Comparison of ENCODE assay signal across 21 cellular contexts in genomic region chr19:43506629-43507028, GRCh38. TPM values are rescaled to one million over a fixed set of nuclear protein-coding genes. Genes with fewer than 3 reads are reported as not detected.
A peak's percentile ranks its signal among the peaks of the same experiment; 100 is the strongest.
DNase-seq lines count a peak whose midpoint lies in the region; ATAC-seq lines count a peak whose summit lies in the region.
"Had no signal": no experiment of that assay in that cellular context is flagged by ENCODE, and none has a peak within 500 bp of the region (broad histone marks: within the 10 kb centered on the region; RNA-seq: fewer than 3 reads in every experiment).

No MANE protein-coding gene starts in this region.

- peak overlapping the region; percentile 36 for H3K27ac Mint-ChIP-seq in T-helper 2 cell treated with Interferon-gamma antibody and Interleukin-4, amounts not matched to agents 5 μg/mL and 100 μg/mL, for 36 hours
- peak overlapping the region; percentile 67 for H3K27ac Mint-ChIP-seq in T-helper 17 cell
- H3K27ac Mint-ChIP-seq: H9, HFFc6 had no signal

- no peaks in the 10 kb centered on the region for H3K9me3 ChIP-seq in T-helper 17 cell (ENCODE audit: control insufficient read depth, low read length, poor library complexity, severe bottlenecking)
- H3K9me3 ChIP-seq: Caco-2 had no signal

- no peaks in the 10 kb centered on the region for H3K9me3 Mint-ChIP-seq in T-helper 2 cell treated with Interferon-gamma antibody and Interleukin-4, amounts not matched to agents 5 μg/mL and 100 μg/mL, for 36 hours
- H3K9me3 Mint-ChIP-seq: H9, HFFc6 had no signal

- H3K4me3 Mint-ChIP-seq in T-helper 2 cell treated with Interferon-gamma antibody and Interleukin-4, amounts not matched to agents 5 μg/mL and 100 μg/mL, for 36 hours = no peak overlapping the region
- no peak overlapping the region for H3K4me3 Mint-ChIP-seq in T-helper 17 cell
- H3K4me3 Mint-ChIP-seq: HFFc6 had no signal

- no peak for DNase-seq in T-helper 2 cell treated with Interferon-gamma antibody and Interleukin-4, amounts not matched to agents 5 μg/mL and 100 μg/mL, for 36 hours (ENCODE audit: low spot score)
- DNase-seq in T-helper 2 cell (no peak), T-helper 17 cell (no peak), head of caudate nucleus (peak in 41 of 42 donors; percentile 33 to 92 (median 68)), putamen (ENCODE audit: low spot score) (peak; percentile 76), NAMALWA (ENCODE audit: low spot score) (no peak), NCI-H82 (lab: John Stamatoyannopoulos, UW) (no peak)
- DNase-seq: Caco-2, GM23248, H9, HFFc6, KBM-7, NCI-H1694, NCI-H2029 treated with DMSO at 0.1 percent for 48 hours, NCI-H446 treated with DMSO at 0.1 percent for 48 hours, NCI-H526 treated with DMSO at 0.1 percent for 48 hours, RPMI8226, SHP77 had no signal

- H3K36me3 Mint-ChIP-seq in T-helper 2 cell treated with Interferon-gamma antibody and Interleukin-4, amounts not matched to agents 5 μg/mL and 100 μg/mL, for 36 hours (ENCODE audit: low read depth) = peaks cover 36% of the 10 kb centered on the region
- H3K36me3 Mint-ChIP-seq in T-helper 17 cell (ENCODE audit: low read depth) = peaks cover 8% of the 10 kb centered on the region

- peaks cover 25% of the 10 kb centered on the region for H3K4me1 Mint-ChIP-seq in T-helper 2 cell treated with Interferon-gamma antibody and Interleukin-4, amounts not matched to agents 5 μg/mL and 100 μg/mL, for 36 hours (ENCODE audit: low read depth)
- peaks cover 23% of the 10 kb centered on the region for H3K4me1 Mint-ChIP-seq in T-helper 17 cell

- intact Hi-C loops in head of caudate nucleus (cut with DNase I) = no loop called here

- ATAC-seq in T-helper 17 cell = no peak
- ATAC-seq in HG03469 (IDR thresholded peaks at IDR 0.05; ENCODE audit: unreplicated experiment) = no peak

- no peaks in the 10 kb centered on the region for H3K27me3 Mint-ChIP-seq in T-helper 2 cell treated with Interferon-gamma antibody and Interleukin-4, amounts not matched to agents 5 μg/mL and 100 μg/mL, for 36 hours (ENCODE audit: low read depth)
- H3K27me3 Mint-ChIP-seq in T-helper 17 cell = no peaks in the 10 kb centered on the region
- H3K27me3 Mint-ChIP-seq: B cell had no signal

RNA-seq across cellular contexts. Expression of gene PHLDB3, which starts 2.1 kb away (rescaled TPM):
- total RNA-seq in T-helper 17 cell = 10 to 100 TPM; 24.2 to 40.5 TPM

RNA-seq across cellular contexts. Expression of gene ETHE1, which starts 20.4 kb away (rescaled TPM):
- total RNA-seq in T-helper 17 cell = 10 to 100 TPM; 21.0 to 30.3 TPM

RNA-seq across cellular contexts. Expression of gene ZNF575, which starts 26.4 kb away (rescaled TPM):
- 1 to 10 TPM; 4.0 to 4.3 TPM for total RNA-seq in T-helper 17 cell
- total RNA-seq: H9, LHCN-M2 had no signal

RNA-seq across cellular contexts. Expression of gene LYPD3, which starts 41.2 kb away (rescaled TPM):
- 1 to 10 TPM; 5.1 to 7.4 TPM for total RNA-seq in T-helper 17 cell
- total RNA-seq: GM23248 had no signal

Comparison
In these comparisons a context has a peak if more than half of its experiments do, and no peak if none do; other contexts are left out.
1. DNase-seq: peak in head of caudate nucleus (41 of 42) and putamen (single experiment); none in T-helper 2 cell treated with Interferon-gamma antibody and Interleukin-4, amounts not matched to agents 5 μg/mL and 100 μg/mL, for 36 hours (single experiment), T-helper 2 cell (0 of 5), T-helper 17 cell (0 of 3), NAMALWA (single experiment) and NCI-H82 (single experiment).